In genomic region chr10:101783736-101784118, GRCh38 we compare ENCODE assay signal across 1 cellular context.
TF ChIP-seq lines count a peak whose summit lies in the region.

No MANE protein-coding gene starts in this region.

TF ChIP-seq in GM23338, 12 proteins besides CTCF, POLR2A, EP300 and RAD21 (continued from another document):
- TF ChIP-seq, protein P1, sequence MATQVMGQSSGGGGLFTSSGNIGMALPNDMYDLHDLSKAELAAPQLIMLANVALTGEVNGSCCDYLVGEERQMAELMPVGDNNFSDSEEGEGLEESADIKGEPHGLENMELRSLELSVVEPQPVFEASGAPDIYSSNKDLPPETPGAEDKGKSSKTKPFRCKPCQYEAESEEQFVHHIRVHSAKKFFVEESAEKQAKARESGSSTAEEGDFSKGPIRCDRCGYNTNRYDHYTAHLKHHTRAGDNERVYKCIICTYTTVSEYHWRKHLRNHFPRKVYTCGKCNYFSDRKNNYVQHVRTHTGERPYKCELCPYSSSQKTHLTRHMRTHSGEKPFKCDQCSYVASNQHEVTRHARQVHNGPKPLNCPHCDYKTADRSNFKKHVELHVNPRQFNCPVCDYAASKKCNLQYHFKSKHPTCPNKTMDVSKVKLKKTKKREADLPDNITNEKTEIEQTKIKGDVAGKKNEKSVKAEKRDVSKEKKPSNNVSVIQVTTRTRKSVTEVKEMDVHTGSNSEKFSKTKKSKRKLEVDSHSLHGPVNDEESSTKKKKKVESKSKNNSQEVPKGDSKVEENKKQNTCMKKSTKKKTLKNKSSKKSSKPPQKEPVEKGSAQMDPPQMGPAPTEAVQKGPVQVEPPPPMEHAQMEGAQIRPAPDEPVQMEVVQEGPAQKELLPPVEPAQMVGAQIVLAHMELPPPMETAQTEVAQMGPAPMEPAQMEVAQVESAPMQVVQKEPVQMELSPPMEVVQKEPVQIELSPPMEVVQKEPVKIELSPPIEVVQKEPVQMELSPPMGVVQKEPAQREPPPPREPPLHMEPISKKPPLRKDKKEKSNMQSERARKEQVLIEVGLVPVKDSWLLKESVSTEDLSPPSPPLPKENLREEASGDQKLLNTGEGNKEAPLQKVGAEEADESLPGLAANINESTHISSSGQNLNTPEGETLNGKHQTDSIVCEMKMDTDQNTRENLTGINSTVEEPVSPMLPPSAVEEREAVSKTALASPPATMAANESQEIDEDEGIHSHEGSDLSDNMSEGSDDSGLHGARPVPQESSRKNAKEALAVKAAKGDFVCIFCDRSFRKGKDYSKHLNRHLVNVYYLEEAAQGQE (IDR thresholded peaks at IDR 0.05; ENCODE audit: unreplicated experiment) = no peak
- no peak for TF ChIP-seq JUNB (IDR thresholded peaks at IDR 0.05; ENCODE audit: unreplicated experiment)
- TF ChIP-seq, protein P2, sequence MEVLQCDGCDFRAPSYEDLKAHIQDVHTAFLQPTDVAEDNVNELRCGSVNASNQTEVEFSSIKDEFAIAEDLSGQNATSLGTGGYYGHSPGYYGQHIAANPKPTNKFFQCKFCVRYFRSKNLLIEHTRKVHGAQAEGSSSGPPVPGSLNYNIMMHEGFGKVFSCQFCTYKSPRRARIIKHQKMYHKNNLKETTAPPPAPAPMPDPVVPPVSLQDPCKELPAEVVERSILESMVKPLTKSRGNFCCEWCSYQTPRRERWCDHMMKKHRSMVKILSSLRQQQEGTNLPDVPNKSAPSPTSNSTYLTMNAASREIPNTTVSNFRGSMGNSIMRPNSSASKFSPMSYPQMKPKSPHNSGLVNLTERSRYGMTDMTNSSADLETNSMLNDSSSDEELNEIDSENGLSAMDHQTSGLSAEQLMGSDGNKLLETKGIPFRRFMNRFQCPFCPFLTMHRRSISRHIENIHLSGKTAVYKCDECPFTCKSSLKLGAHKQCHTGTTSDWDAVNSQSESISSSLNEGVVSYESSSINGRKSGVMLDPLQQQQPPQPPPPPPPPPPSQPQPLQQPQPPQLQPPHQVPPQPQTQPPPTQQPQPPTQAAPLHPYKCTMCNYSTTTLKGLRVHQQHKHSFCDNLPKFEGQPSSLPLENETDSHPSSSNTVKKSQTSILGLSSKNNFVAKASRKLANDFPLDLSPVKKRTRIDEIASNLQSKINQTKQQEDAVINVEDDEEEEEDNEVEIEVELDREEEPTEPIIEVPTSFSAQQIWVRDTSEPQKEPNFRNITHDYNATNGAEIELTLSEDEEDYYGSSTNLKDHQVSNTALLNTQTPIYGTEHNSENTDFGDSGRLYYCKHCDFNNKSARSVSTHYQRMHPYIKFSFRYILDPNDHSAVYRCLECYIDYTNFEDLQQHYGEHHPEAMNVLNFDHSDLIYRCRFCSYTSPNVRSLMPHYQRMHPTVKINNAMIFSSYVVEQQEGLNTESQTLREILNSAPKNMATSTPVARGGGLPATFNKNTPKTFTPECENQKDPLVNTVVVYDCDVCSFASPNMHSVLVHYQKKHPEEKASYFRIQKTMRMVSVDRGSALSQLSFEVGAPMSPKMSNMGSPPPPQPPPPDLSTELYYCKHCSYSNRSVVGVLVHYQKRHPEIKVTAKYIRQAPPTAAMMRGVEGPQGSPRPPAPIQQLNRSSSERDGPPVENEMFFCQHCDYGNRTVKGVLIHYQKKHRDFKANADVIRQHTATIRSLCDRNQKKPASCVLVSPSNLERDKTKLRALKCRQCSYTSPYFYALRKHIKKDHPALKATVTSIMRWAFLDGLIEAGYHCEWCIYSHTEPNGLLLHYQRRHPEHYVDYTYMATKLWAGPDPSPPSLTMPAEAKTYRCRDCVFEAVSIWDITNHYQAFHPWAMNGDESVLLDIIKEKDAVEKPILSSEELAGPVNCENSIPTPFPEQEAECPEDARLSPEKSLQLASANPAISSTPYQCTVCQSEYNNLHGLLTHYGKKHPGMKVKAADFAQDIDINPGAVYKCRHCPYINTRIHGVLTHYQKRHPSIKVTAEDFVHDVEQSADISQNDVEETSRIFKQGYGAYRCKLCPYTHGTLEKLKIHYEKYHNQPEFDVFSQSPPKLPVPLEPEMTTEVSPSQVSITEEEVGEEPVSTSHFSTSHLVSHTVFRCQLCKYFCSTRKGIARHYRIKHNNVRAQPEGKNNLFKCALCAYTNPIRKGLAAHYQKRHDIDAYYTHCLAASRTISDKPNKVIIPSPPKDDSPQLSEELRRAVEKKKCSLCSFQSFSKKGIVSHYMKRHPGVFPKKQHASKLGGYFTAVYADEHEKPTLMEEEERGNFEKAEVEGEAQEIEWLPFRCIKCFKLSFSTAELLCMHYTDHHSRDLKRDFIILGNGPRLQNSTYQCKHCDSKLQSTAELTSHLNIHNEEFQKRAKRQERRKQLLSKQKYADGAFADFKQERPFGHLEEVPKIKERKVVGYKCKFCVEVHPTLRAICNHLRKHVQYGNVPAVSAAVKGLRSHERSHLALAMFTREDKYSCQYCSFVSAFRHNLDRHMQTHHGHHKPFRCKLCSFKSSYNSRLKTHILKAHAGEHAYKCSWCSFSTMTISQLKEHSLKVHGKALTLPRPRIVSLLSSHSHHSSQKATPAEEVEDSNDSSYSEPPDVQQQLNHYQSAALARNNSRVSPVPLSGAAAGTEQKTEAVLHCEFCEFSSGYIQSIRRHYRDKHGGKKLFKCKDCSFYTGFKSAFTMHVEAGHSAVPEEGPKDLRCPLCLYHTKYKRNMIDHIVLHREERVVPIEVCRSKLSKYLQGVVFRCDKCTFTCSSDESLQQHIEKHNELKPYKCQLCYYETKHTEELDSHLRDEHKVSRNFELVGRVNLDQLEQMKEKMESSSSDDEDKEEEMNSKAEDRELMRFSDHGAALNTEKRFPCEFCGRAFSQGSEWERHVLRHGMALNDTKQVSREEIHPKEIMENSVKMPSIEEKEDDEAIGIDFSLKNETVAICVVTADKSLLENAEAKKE (CRISPR knock-in tag; IDR thresholded peaks at IDR 0.05) = no peak
